Comparison of ENCODE assay signal across 1 cellular context in the genomic region with DNA sequence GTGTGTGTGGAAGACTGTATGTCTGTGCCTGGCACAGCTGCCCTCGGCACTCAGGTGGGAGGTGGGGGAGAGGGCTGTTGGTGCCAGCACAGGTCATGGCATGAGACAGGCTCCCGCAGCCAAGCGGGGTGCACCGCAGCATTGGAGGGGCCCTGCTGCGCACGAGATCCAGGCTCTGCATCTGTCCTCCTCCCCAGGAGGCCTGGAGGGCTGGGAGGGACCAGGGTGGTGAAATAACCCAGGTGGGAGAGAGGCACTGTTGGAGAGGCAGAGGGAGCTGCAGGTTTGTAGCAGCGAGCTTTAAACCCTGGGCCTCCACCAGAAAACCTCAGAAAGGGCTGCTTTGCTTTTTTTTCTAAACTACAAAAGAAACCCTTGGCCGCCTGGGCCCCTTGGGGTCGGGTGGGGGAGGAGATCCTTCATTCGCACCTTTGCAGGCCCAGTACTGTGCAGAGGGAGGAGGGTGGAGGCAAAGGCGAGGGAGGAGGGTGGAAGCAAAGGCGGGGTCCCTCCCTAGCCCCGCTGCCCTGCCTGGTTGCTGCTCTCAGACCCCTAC.
TF ChIP-seq lines count a peak whose summit lies in the region.

No MANE protein-coding gene starts in this region.

TF ChIP-seq in HepG2, 621 proteins besides CTCF, POLR2A, EP300 and RAD21 (continued from another document and continues in another):
- no peak for TF ChIP-seq HBP1 (CRISPR knock-in tag; IDR thresholded peaks at IDR 0.05; ENCODE audit: low read depth)
- no peak for TF ChIP-seq FOSL1 (CRISPR knock-in tag; IDR thresholded peaks at IDR 0.05; ENCODE audit: borderline replicate concordance)
- TF ChIP-seq ZNF362 (CRISPR knock-in tag; IDR thresholded peaks at IDR 0.05; ENCODE audit: borderline replicate concordance) = peak; percentile 78; the same call in 1 of the 2 replicates
- TF ChIP-seq, protein P1, sequence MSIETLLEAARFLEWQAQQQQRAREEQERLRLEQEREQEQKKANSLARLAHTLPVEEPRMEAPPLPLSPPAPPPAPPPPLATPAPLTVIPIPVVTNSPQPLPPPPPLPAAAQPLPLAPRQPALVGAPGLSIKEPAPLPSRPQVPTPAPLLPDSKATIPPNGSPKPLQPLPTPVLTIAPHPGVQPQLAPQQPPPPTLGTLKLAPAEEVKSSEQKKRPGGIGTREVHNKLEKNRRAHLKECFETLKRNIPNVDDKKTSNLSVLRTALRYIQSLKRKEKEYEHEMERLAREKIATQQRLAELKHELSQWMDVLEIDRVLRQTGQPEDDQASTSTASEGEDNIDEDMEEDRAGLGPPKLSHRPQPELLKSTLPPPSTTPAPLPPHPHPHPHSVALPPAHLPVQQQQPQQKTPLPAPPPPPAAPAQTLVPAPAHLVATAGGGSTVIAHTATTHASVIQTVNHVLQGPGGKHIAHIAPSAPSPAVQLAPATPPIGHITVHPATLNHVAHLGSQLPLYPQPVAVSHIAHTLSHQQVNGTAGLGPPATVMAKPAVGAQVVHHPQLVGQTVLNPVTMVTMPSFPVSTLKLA (IDR thresholded peaks at IDR 0.05) = no peak
- no peak for TF ChIP-seq ZNF446 (CRISPR knock-in tag; IDR thresholded peaks at IDR 0.05)
- TF ChIP-seq ZNF740 (CRISPR knock-in tag; IDR thresholded peaks at IDR 0.05) = no peak
- no peak for TF ChIP-seq ERF (CRISPR knock-in tag; IDR thresholded peaks at IDR 0.05)
- no peak for TF ChIP-seq ZNF660 (CRISPR knock-in tag; IDR thresholded peaks at IDR 0.05; ENCODE audit: borderline replicate concordance, low read depth)
- peak; percentile 20; the same call in 1 of the 2 replicates for TF ChIP-seq STAG1 (CRISPR knock-in tag; IDR thresholded peaks at IDR 0.05)
- TF ChIP-seq ZNF713 (CRISPR knock-in tag; IDR thresholded peaks at IDR 0.05) = no peak
- no peak for TF ChIP-seq MIER2 (CRISPR knock-in tag; IDR thresholded peaks at IDR 0.05)
- no peak for TF ChIP-seq MTF1 (CRISPR knock-in tag; IDR thresholded peaks at IDR 0.05)
- TF ChIP-seq RORA (CRISPR knock-in tag; IDR thresholded peaks at IDR 0.05) = no peak
- no peak for TF ChIP-seq SYNCRIP (IDR thresholded peaks at IDR 0.05; ENCODE audit: insufficient read depth, low read depth, low read length)
- no peak for TF ChIP-seq TCF7L2 (IDR thresholded peaks at IDR 0.05; ENCODE audit: low read depth, low read length)
- TF ChIP-seq HDAC6 (IDR thresholded peaks at IDR 0.05; ENCODE audit: low read depth, low read length) = no peak
- no peak for TF ChIP-seq NFATC3 (CRISPR knock-in tag; IDR thresholded peaks at IDR 0.05)
- no peak for TF ChIP-seq SUZ12 (IDR thresholded peaks at IDR 0.05; ENCODE audit: low read depth, low read length)
- no peak for TF ChIP-seq ZMYM2 (CRISPR knock-in tag; IDR thresholded peaks at IDR 0.05)
- TF ChIP-seq MIXL1 (CRISPR knock-in tag; IDR thresholded peaks at IDR 0.05) = no peak
- TF ChIP-seq CAMTA2 (CRISPR knock-in tag; IDR thresholded peaks at IDR 0.05; ENCODE audit: borderline replicate concordance) = no peak
- 0 out of 2 replicates have a peak, but pooled peaks have one; percentile 6 for TF ChIP-seq ETV5 (CRISPR knock-in tag; IDR thresholded peaks at IDR 0.05; ENCODE audit: borderline replicate concordance)
- TF ChIP-seq ZNF770 (CRISPR knock-in tag; IDR thresholded peaks at IDR 0.05) = peak; percentile 29; the same call in 1 of the 2 replicates
- TF ChIP-seq ZNF501 (CRISPR knock-in tag; IDR thresholded peaks at IDR 0.05) = no peak
- no peak for TF ChIP-seq ZNF101 (CRISPR knock-in tag; IDR thresholded peaks at IDR 0.05; ENCODE audit: borderline replicate concordance, low read depth)
- TF ChIP-seq CHCHD3 (CRISPR knock-in tag; IDR thresholded peaks at IDR 0.05) = no peak
- no peak for TF ChIP-seq CC2D1A (CRISPR knock-in tag; IDR thresholded peaks at IDR 0.05)
- TF ChIP-seq ZBTB34 (CRISPR knock-in tag; IDR thresholded peaks at IDR 0.05) = no peak
- no peak for TF ChIP-seq ZNF703 (CRISPR knock-in tag; IDR thresholded peaks at IDR 0.05; ENCODE audit: borderline replicate concordance)
- TF ChIP-seq, protein P2, sequence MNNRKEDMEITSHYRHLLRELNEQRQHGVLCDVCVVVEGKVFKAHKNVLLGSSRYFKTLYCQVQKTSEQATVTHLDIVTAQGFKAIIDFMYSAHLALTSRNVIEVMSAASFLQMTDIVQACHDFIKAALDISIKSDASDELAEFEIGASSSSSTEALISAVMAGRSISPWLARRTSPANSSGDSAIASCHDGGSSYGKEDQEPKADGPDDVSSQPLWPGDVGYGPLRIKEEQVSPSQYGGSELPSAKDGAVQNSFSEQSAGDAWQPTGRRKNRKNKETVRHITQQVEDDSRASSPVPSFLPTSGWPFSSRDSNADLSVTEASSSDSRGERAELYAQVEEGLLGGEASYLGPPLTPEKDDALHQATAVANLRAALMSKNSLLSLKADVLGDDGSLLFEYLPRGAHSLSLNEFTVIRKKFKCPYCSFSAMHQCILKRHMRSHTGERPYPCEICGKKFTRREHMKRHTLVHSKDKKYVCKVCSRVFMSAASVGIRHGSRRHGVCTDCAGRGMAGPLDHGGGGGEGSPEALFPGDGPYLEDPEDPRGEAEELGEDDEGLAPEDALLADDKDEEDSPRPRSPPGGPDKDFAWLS (CRISPR knock-in tag; IDR thresholded peaks at IDR 0.05; ENCODE audit: borderline replicate concordance) = no peak
- TF ChIP-seq NCOA1 (CRISPR knock-in tag; IDR thresholded peaks at IDR 0.05) = no peak
- no peak for TF ChIP-seq ZNF274 (CRISPR knock-in tag; IDR thresholded peaks at IDR 0.05)
- no peak for TF ChIP-seq ZBTB40 (IDR thresholded peaks at IDR 0.05)
- TF ChIP-seq ZBTB40 (CRISPR knock-in tag; IDR thresholded peaks at IDR 0.05) = no peak
- 0 out of 2 replicates have a peak, but pooled peaks have one; percentile 38 for TF ChIP-seq ZMYM4 (CRISPR knock-in tag; IDR thresholded peaks at IDR 0.05)
- TF ChIP-seq ZNF841 (CRISPR knock-in tag; IDR thresholded peaks at IDR 0.05; ENCODE audit: borderline replicate concordance) = no peak
- TF ChIP-seq ZNF598 (CRISPR knock-in tag; IDR thresholded peaks at IDR 0.05; ENCODE audit: borderline replicate concordance) = no peak
- TF ChIP-seq TEAD2 (CRISPR knock-in tag; IDR thresholded peaks at IDR 0.05) = no peak
- TF ChIP-seq SP140L (CRISPR knock-in tag; IDR thresholded peaks at IDR 0.05; ENCODE audit: borderline replicate concordance) = no peak
- TF ChIP-seq KLF6 (CRISPR knock-in tag; IDR thresholded peaks at IDR 0.05) = no peak
